ENCODE assay signal across 8 cellular contexts in the genomic region with DNA sequence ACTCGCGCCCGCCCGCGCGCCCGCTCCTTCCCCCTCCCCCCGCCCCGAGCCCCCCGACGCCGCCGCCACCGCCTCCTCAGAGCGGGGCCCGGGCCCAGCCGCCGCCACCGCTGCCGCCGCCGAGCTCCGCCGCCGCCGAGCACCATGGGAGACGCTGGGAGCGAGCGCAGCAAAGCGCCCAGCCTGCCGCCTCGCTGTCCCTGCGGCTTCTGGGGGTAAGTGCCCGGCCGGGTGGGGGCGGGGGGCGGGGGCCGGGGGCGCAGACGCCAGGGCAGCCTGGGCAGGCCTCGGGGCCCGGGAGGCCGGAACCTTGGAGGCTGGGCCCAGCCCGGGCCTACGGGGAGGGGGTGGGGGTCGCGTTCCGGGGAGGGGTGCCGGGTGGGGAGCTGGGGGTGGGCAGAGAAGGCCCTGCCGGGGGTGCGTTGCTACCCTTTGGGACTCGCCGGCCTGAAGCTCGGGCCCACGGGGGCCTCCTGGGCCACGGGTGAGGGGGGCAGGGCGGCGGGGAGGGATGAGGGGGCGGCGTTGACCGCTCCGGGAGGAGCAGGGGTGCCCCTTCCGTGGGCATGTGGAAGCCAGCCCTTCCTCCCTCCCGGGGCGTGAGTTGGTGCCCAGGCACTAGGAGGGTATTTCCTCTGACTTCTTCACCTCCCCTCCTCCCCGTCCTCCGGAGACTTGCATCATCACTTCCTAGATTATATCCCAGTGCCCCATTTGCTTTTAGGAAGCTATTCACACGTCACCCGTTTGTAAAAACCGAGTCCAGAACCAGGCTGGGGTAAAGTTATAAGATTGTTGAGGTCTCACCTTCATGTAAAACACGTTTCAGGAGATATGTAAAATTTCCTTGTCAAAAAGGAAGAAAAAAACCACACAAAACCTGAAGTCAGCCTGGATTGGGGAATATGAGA. TPM values are rescaled to one million over a fixed set of nuclear protein-coding genes. Genes with fewer than 3 reads are reported as not detected.
A peak's percentile ranks its signal among the peaks of the same experiment; 100 is the strongest.
DNase-seq lines count a peak whose midpoint lies in the region; ATAC-seq, FAIRE-seq and TF ChIP-seq lines count a peak whose summit lies in the region.

No MANE protein-coding gene starts in this region.

- ATAC-seq in WTC11 (no peak), GM18873 (IDR thresholded peaks at IDR 0.05; ENCODE audit: low FRiP score, unreplicated experiment) (no peak)
- ATAC-seq in central memory CD8-positive, alpha-beta T cell (replicated peaks; ENCODE audit: extremely low read depth, poor library complexity, severe bottlenecking): peak; percentile 29

- no peaks in the 10 kb centered on the region for H3K27me3 Mint-ChIP-seq in WTC11 (ENCODE audit: low read depth)
- no peaks in the 10 kb centered on the region for H3K27me3 Mint-ChIP-seq in central memory CD8-positive, alpha-beta T cell

- FAIRE-seq in keratinocyte (lab: Jason Lieb, UNC): peak; percentile 5

- no peak for TF ChIP-seq CTCF in WTC11 (IDR thresholded peaks at IDR 0.05)
- no peak for TF ChIP-seq CTCF in keratinocyte (optimal IDR thresholded peaks at IDR 0.05 in 1 of 3, IDR thresholded peaks at IDR 0.05 in 1 of 3, conservative IDR thresholded peaks at IDR 0.05 in 1 of 3; ENCODE audit: extremely low read depth in 1 of 3, insufficient read depth in 2 of 3, low read length in 3 of 3)

- CTCF ChIA-PET in WTC11 (lab: Charles Lee): interaction anchor here (0.5 to 3.8 kb wide), 6 partner anchors 29 to 1115 kb away, joined by 3 to 28 read pairs (median 6); no protein-coding TSS in a partner anchor

- peak overlapping the region; percentile 97 for H3K27ac ChIP-seq in keratinocyte (ENCODE audit: control insufficient read depth, insufficient read depth, low read length)

- H3K4me3 ChIP-seq in GM08714 (ENCODE audit: low read length) (peak overlapping the region; percentile 94), keratinocyte (ENCODE audit: control insufficient read depth in 2 of 3, extremely low read depth in 1 of 3, insufficient read depth in 2 of 3, low read depth in 1 of 3, low read length in 3 of 3) (peak overlapping the region; percentile 90 to 93 (median 92))

- H3K4me3 Mint-ChIP-seq in WTC11: peak overlapping the region; percentile 94
- H3K4me3 Mint-ChIP-seq in central memory CD8-positive, alpha-beta T cell: peak overlapping the region; percentile 92

- H3K9ac ChIP-seq in keratinocyte (ENCODE audit: control insufficient read depth, extremely low read depth, insufficient read depth, low read length): peak overlapping the region; percentile 91

- no peaks in the 10 kb centered on the region for H3K36me3 Mint-ChIP-seq in WTC11
- peaks cover 16% of the 10 kb centered on the region for H3K36me3 Mint-ChIP-seq in central memory CD8-positive, alpha-beta T cell (ENCODE audit: insufficient read depth)

- H3K9me1 ChIP-seq in keratinocyte (ENCODE audit: control insufficient read depth, extremely low read depth, insufficient read depth, low read length): no peaks in the 10 kb centered on the region

- H3K4me1 ChIP-seq in keratinocyte (ENCODE audit: control insufficient read depth, extremely low read depth, insufficient read depth, low read length): peaks cover 33% of the 10 kb centered on the region

- no peaks in the 10 kb centered on the region for H3K9me3 ChIP-seq in keratinocyte (ENCODE audit: control insufficient read depth, low read depth, low read length)

- POLR2A ChIA-PET in WTC11 (lab: Charles Lee): interaction anchor here (0.5 to 1.8 kb wide), 5 partner anchors 29 to 250 kb away, joined by 3 to 13 read pairs (median 3); no protein-coding TSS in a partner anchor

- peaks cover 0 to 2% of the 10 kb centered on the region in 2 experiments for H3K36me3 ChIP-seq in keratinocyte (ENCODE audit: control insufficient read depth in 2 of 2, extremely low read depth in 1 of 2, insufficient read depth in 2 of 2, low read length in 2 of 2)

- H3K27me3 ChIP-seq in keratinocyte (ENCODE audit: control insufficient read depth, extremely low read depth, insufficient read depth, low read length): no peaks in the 10 kb centered on the region

- H3K79me2 ChIP-seq in keratinocyte (ENCODE audit: control insufficient read depth, insufficient read depth, low read length): peaks cover 49% of the 10 kb centered on the region

- peak overlapping the region; percentile 98 for H3K4me2 ChIP-seq in keratinocyte (ENCODE audit: control insufficient read depth, extremely low read depth, insufficient read depth, low read depth, low read length)

- DNase-seq in LoVo (ENCODE audit: low spot score) (peak; percentile 48), WTC11 (ENCODE audit: low spot score) (peak; percentile 26), keratinocyte (ENCODE audit: low read depth, low spot score) (no peak), cortex of kidney (lab: John Stamatoyannopoulos, UW) (no peak)
- peak in 1 of 2 donors; percentile 20 for DNase-seq in central memory CD8-positive, alpha-beta T cell (ENCODE audit: low spot score in 2 of 2)
- peak; percentile 18 to 21 for DNase-seq in stimulated activated CD4-positive, alpha-beta T cell treated with anti-CD3 and anti-CD28 coated beads, Interleukin-15, amount 100 ng/mL, for 1 hour (ENCODE audit: low read depth in 1 of 2, low spot score in 1 of 2)

- peaks cover 10% of the 10 kb centered on the region for H4K20me1 ChIP-seq in keratinocyte (ENCODE audit: control insufficient read depth, extremely low read depth, insufficient read depth, low read length)

- H3K27ac Mint-ChIP-seq in WTC11: peak overlapping the region; percentile 51
- H3K27ac Mint-ChIP-seq in central memory CD8-positive, alpha-beta T cell (ENCODE audit: low read depth): peak overlapping the region; percentile 96

- peaks cover 48% of the 10 kb centered on the region for H3K4me1 Mint-ChIP-seq in WTC11
- peaks cover 52% of the 10 kb centered on the region for H3K4me1 Mint-ChIP-seq in central memory CD8-positive, alpha-beta T cell

- no peaks in the 10 kb centered on the region for H3K9me3 Mint-ChIP-seq in WTC11
- no peaks in the 10 kb centered on the region for H3K9me3 Mint-ChIP-seq in central memory CD8-positive, alpha-beta T cell

- H2AFZ ChIP-seq in keratinocyte (ENCODE audit: control insufficient read depth, low read length): no peak overlapping the region

- dilution Hi-C loops in keratinocyte (cut with MboI; ENCODE audit: extremely low pct_ligation_motif_present, low sequenced_read_pairs): no loop called here

TF ChIP-seq in WTC11, 78 proteins besides CTCF, POLR2A, EP300 and RAD21:
- TF ChIP-seq SP1 (CRISPR knock-in tag; conservative IDR thresholded peaks at IDR 0.05) (no peak), GABPB1 (CRISPR knock-in tag; IDR thresholded peaks at IDR 0.05) (peak; percentile 76)
- TF ChIP-seq, protein P1, sequence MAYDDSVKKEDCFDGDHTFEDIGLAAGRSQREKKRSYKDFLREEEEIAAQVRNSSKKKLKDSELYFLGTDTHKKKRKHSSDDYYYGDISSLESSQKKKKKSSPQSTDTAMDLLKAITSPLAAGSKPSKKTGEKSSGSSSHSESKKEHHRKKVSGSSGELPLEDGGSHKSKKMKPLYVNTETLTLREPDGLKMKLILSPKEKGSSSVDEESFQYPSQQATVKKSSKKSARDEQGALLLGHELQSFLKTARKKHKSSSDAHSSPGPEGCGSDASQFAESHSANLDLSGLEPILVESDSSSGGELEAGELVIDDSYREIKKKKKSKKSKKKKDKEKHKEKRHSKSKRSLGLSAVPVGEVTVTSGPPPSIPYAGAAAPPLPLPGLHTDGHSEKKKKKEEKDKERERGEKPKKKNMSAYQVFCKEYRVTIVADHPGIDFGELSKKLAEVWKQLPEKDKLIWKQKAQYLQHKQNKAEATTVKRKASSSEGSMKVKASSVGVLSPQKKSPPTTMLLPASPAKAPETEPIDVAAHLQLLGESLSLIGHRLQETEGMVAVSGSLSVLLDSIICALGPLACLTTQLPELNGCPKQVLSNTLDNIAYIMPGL (CRISPR knock-in tag; IDR thresholded peaks at IDR 0.05): 0 out of 2 replicates have a peak, but pooled peaks have one; percentile 34
- TF ChIP-seq, protein P2, sequence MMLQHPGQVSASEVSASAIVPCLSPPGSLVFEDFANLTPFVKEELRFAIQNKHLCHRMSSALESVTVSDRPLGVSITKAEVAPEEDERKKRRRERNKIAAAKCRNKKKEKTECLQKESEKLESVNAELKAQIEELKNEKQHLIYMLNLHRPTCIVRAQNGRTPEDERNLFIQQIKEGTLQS (CRISPR knock-in tag; conservative IDR thresholded peaks at IDR 0.05): peak; percentile 77; the same call in 1 of the 2 replicates

RNA-seq across cellular contexts. Expression of a gene that starts 0.5 kb away (rescaled TPM):
- 45.4 to 51.6 TPM (median 50.3 TPM) in 3 replicates for total RNA-seq in WTC11 (2021)
- polyA plus RNA-seq in keratinocyte: 9.7 to 19.6 TPM (median 17.3 TPM) in 3 replicates
- polyA plus RNA-seq in keratinocyte (2011; ENCODE audit: low read depth): 41.7 TPM
- 15.8 and 22.1 TPM in 2 replicates for polyA plus RNA-seq in keratinocyte (2011; cell fraction: cytosol; rRNA removed)
- 19.9 and 27.9 TPM in 2 replicates for polyA plus RNA-seq in keratinocyte (2011; cell fraction: nucleus; rRNA removed)
- polyA plus RNA-seq in keratinocyte (2012; ENCODE audit: low replicate concordance): 83.8 and 89.5 TPM in 2 replicates
- 11.3 to 49.2 TPM (median 12.5 TPM) in 3 replicates for polyA minus RNA-seq in keratinocyte
- 30.1 TPM for polyA minus RNA-seq in keratinocyte (2011; cell fraction: cytosol; rRNA and poly(A)+ RNA removed)
- 22.6 and 28.1 TPM in 2 replicates for polyA minus RNA-seq in keratinocyte (2011; cell fraction: nucleus; rRNA and poly(A)+ RNA removed)

Comparison
In these comparisons a context has a peak if more than half of its experiments do, and no peak if none do; other contexts are left out.
1. DNase-seq: peak in LoVo (single experiment), WTC11 (single experiment) and stimulated activated CD4-positive, alpha-beta T cell treated with anti-CD3 and anti-CD28 coated beads, Interleukin-15, amount 100 ng/mL, for 1 hour (2 of 2); none in keratinocyte (single experiment) and cortex of kidney (single experiment).